In genomic region chr3:123712077-123712860, GRCh38 we compare ENCODE assay signal across 19 cellular contexts.
DNase-seq lines count a peak whose midpoint lies in the region; TF ChIP-seq lines count a peak whose summit lies in the region.
"Had no signal": no experiment of that assay in that cellular context is flagged by ENCODE, and none has a peak within 500 bp of the region (broad histone marks: within the 10 kb centered on the region; RNA-seq: fewer than 3 reads in every experiment).

No MANE protein-coding gene starts in this region.

- H3K36me3 ChIP-seq in H7 (replicated peaks; ENCODE audit: control insufficient read depth, insufficient read depth, low read length) (no peaks in the 10 kb centered on the region), liver (ENCODE audit: control insufficient read depth in 4 of 4, insufficient read depth in 3 of 4, low read depth in 1 of 4, low read length in 3 of 4) (peaks cover 6 to 49% (median 33%) of the 10 kb centered on the region in 4 donors), spleen (no peaks in the 10 kb centered on the region)
- H3K36me3 ChIP-seq: Peyer's patch had no signal

- H3K27ac Mint-ChIP-seq in activated CD4-positive, alpha-beta memory T cell treated with anti-CD3 and anti-CD28 coated beads for 36 hours: no peak overlapping the region
- H3K27ac Mint-ChIP-seq: natural killer cell treated with Interleukin-12 subunit alpha and Interleukin-12 subunit beta and Interleukin-15 and Interleukin-18, amount 100 ng/mL, for 72 hours had no signal

- no peaks in the 10 kb centered on the region for H3K4me1 Mint-ChIP-seq in activated CD4-positive, alpha-beta memory T cell treated with anti-CD3 and anti-CD28 coated beads for 36 hours (ENCODE audit: low read depth)

- H3K9me3 Mint-ChIP-seq in activated CD4-positive, alpha-beta memory T cell treated with anti-CD3 and anti-CD28 coated beads for 36 hours: no peaks in the 10 kb centered on the region
- H3K9me3 Mint-ChIP-seq: brain; natural killer cell treated with Interleukin-12 subunit alpha and Interleukin-12 subunit beta and Interleukin-15 and Interleukin-18, amount 100 ng/mL, for 72 hours had no signal

- H3K27ac ChIP-seq in cingulate gyrus (ENCODE audit: low read depth, low read length) (peak overlapping the region; percentile 19), liver (ENCODE audit: low read depth in 1 of 2, low read length in 2 of 2) (no peak overlapping the region), spleen (peak overlapping the region in 5 of 8 donors; percentile 39 to 57 (median 56))

- H3K27me3 ChIP-seq in H7 (ENCODE audit: control insufficient read depth, insufficient read depth, low read length) (no peaks in the 10 kb centered on the region), liver (ENCODE audit: control insufficient read depth in 4 of 4, insufficient read depth in 4 of 4, low read length in 3 of 4) (no peaks in the 10 kb centered on the region), spleen (replicated peaks in 1 of 7) (no peaks in the 10 kb centered on the region)
- H3K27me3 ChIP-seq: Peyer's patch had no signal

- no peak overlapping the region for H3K9ac ChIP-seq in liver (ENCODE audit: low read depth in 1 of 2, low read length in 2 of 2)

- no peak for TF ChIP-seq POLR2A in spleen (IDR thresholded peaks at IDR 0.05)

- H3K4me3 ChIP-seq in H7 (ENCODE audit: insufficient read depth, low read depth, low read length): no peak overlapping the region
- no peak overlapping the region for H3K4me3 ChIP-seq in liver (ENCODE audit: low read depth in 1 of 3, low read length in 3 of 3)
- no peak overlapping the region for H3K4me3 ChIP-seq in spleen
- H3K4me3 ChIP-seq: Peyer's patch had no signal

- no peaks in the 10 kb centered on the region for H3K36me3 Mint-ChIP-seq in activated CD4-positive, alpha-beta memory T cell treated with anti-CD3 and anti-CD28 coated beads for 36 hours
- H3K36me3 Mint-ChIP-seq: brain; natural killer cell treated with Interleukin-12 subunit alpha and Interleukin-12 subunit beta and Interleukin-15 and Interleukin-18, amount 100 ng/mL, for 72 hours had no signal

- WGBS in liver: 80% methylated on average over 14 of the region's 14 CpGs
- 59 to 67% (median 60%) methylated on average over 13 to 14 of the region's 14 CpGs for whole genome bisulfite sequencing in spleen, 5 donors

- CTCF ChIA-PET in activated CD4-positive, alpha-beta memory T cell treated with anti-CD3 and anti-CD28 coated beads for 36 hours (lab: Charles Lee): interaction anchor here (4.3 kb wide), 1 partner anchor 11 kb away, joined by 20 read pairs; no protein-coding TSS in a partner anchor

- TF ChIP-seq RAD21 in liver (IDR thresholded peaks at IDR 0.05): no peak

- H3K4me1 ChIP-seq in liver (ENCODE audit: control insufficient read depth in 4 of 4, insufficient read depth in 4 of 4, low read length in 3 of 4): peaks cover 0 to 3% (median 0%) of the 10 kb centered on the region in 4 donors
- peaks cover 0 to 15% (median 8%) of the 10 kb centered on the region in 6 donors for H3K4me1 ChIP-seq in spleen

- no peaks in the 10 kb centered on the region for H3K27me3 Mint-ChIP-seq in activated CD4-positive, alpha-beta memory T cell treated with anti-CD3 and anti-CD28 coated beads for 36 hours
- H3K27me3 Mint-ChIP-seq: brain had no signal

- TF ChIP-seq CTCF in liver (IDR thresholded peaks at IDR 0.05; ENCODE audit: low read depth, low read length, missing input control) (no peak), spleen (IDR thresholded peaks at IDR 0.05 in 8 of 11, conservative IDR thresholded peaks at IDR 0.05 in 3 of 11) (no peak)

- no peaks in the 10 kb centered on the region for H3K9me3 ChIP-seq in liver (ENCODE audit: control insufficient read depth in 4 of 4, low read length in 3 of 4)
- H3K9me3 ChIP-seq in spleen: no peaks in the 10 kb centered on the region
- H3K9me3 ChIP-seq: Peyer's patch had no signal

- intact Hi-C loops in spleen (cut with DNase I; ENCODE audit: low total_unique reads): no loop called here
- intact Hi-C loops in activated CD4-positive, alpha-beta memory T cell treated with anti-CD3 and anti-CD28 coated beads for 36 hours (cut with micrococcal nuclease): no loop called here

- POLR2A ChIA-PET in activated CD4-positive, alpha-beta memory T cell treated with anti-CD3 and anti-CD28 coated beads for 36 hours (lab: Charles Lee): no interaction called here

- peak; percentile 54 for DNase-seq in H7
- peak; percentile 52 for DNase-seq in spleen
- no peak for DNase-seq in stimulated activated CD4-positive, alpha-beta T cell treated with anti-CD3 and anti-CD28 coated beads, Interleukin-2, amount 100 ng/mL, for 48 hours
- DNase-seq in inferior parietal cortex (ENCODE audit: extremely low spot score): no peak
- no peak for DNase-seq in activated CD4-positive, alpha-beta memory T cell treated with anti-CD3 and anti-CD28 coated beads for 36 hours
- no peak for DNase-seq in NCI-H510A (lab: John Stamatoyannopoulos, UW)
- DNase-seq: AML-193; DMS153; HCEC 1CT; Kasumi-1; kidney; NCI-H1436 treated with DMSO at 0.1 percent for 48 hours; NCI-H526; stimulated activated naive CD4-positive, alpha-beta T cell treated with Interleukin-2 at 50 U/mL for 16 hours had no signal

- no peak overlapping the region for H3K4me3 Mint-ChIP-seq in activated CD4-positive, alpha-beta memory T cell treated with anti-CD3 and anti-CD28 coated beads for 36 hours
- H3K4me3 Mint-ChIP-seq: brain; natural killer cell treated with Interleukin-12 subunit alpha and Interleukin-12 subunit beta and Interleukin-15 and Interleukin-18, amount 100 ng/mL, for 72 hours had no signal

TF ChIP-seq in liver, 16 proteins besides CTCF, POLR2A, EP300 and RAD21:
- TF ChIP-seq FOXA1 (IDR thresholded peaks at IDR 0.05) (no peak), SP1 (IDR thresholded peaks at IDR 0.05) (peak; percentile 37)

Comparison
In these comparisons a context has a peak if more than half of its experiments do, and no peak if none do; other contexts are left out.
1. DNase-seq: peak in H7 (single experiment) and spleen (single experiment); none in stimulated activated CD4-positive, alpha-beta T cell treated with anti-CD3 and anti-CD28 coated beads, Interleukin-2, amount 100 ng/mL, for 48 hours (0 of 2), inferior parietal cortex (single experiment), activated CD4-positive, alpha-beta memory T cell treated with anti-CD3 and anti-CD28 coated beads for 36 hours (single experiment) and NCI-H510A (single experiment).
2. H3K27ac ChIP-seq: peak in cingulate gyrus (single experiment) and spleen (5 of 8); none in liver (0 of 2).